14 cellular contexts compared by ENCODE assay signal in genomic region chr15:67161881-67162280, GRCh38.
DNase-seq lines count a peak whose midpoint lies in the region; ATAC-seq, FAIRE-seq and TF ChIP-seq lines count a peak whose summit lies in the region.
"Had no signal": no experiment of that assay in that cellular context is flagged by ENCODE, and none has a peak within 500 bp of the region (broad histone marks: within the 10 kb centered on the region; RNA-seq: fewer than 3 reads in every experiment).

No MANE protein-coding gene starts in this region.

- no peaks in the 10 kb centered on the region for H3K27me3 ChIP-seq in left ventricle myocardium inferior (ENCODE audit: low read depth)
- H3K27me3 ChIP-seq: SJSA1 had no signal

- H3K4me1 Mint-ChIP-seq in activated B cell treated with CpG ODN at 0.5 μM for 24 hours (peaks cover 69% of the 10 kb centered on the region), naive B cell (peaks cover 62 to 70% (median 63%) of the 10 kb centered on the region in 3 donors)

- peaks cover 13% of the 10 kb centered on the region for H3K36me3 ChIP-seq in left ventricle myocardium inferior
- H3K36me3 ChIP-seq: thoracic aorta had no signal

- WGBS in A549 (ENCODE audit: missing lambda C conversion rate): 96% methylated on average over 4 of the region's 4 CpGs

- H3K9me3 Mint-ChIP-seq in activated B cell treated with CpG ODN at 0.5 μM for 24 hours (no peaks in the 10 kb centered on the region), naive B cell (no peaks in the 10 kb centered on the region)
- H3K9me3 Mint-ChIP-seq: GM23338 had no signal

- H3K9me3 ChIP-seq in A549 (no peaks in the 10 kb centered on the region), left ventricle myocardium inferior (replicated peaks) (no peaks in the 10 kb centered on the region)
- H3K9me3 ChIP-seq: SJSA1, thoracic aorta had no signal

- intact Hi-C loops in activated B cell treated with CpG ODN at 0.5 μM for 24 hours (cut with micrococcal nuclease) (loop anchor here (2.0 to 5.0 kb wide), 2 partner anchors 13 to 80 kb away; no protein-coding TSS in a partner anchor), left ventricle myocardium inferior (cut with micrococcal nuclease) (no loop called here), Right ventricle myocardium inferior (cut with DNase I) (no loop called here)

- H3K27ac ChIP-seq in A549 (peak overlapping the region in 1 of 2 experiments; percentile 70; a peak in 4 of 6 replicates), left ventricle myocardium inferior (replicated peaks) (no peak overlapping the region)
- H3K27ac ChIP-seq: SJSA1, thoracic aorta had no signal

- no peak for DNase-seq in A549 (ENCODE audit: low read depth in 1 of 2, low spot score in 1 of 2)
- peak; percentile 29 for DNase-seq in COLO829 (ENCODE audit: low spot score)
- no peak for DNase-seq in activated B cell treated with CpG ODN at 0.5 μM for 24 hours
- DNase-seq in naive B cell: no peak
- DNase-seq in pons (ENCODE audit: low spot score): no peak
- DNase-seq in left ventricle myocardium inferior: no peak
- DNase-seq in Right ventricle myocardium inferior (ENCODE audit: missing footprints): no peak
- DNase-seq: aorta, DND-41, kidney glomerular epithelial cell had no signal

- FAIRE-seq in A549 (lab: Jason Lieb, UNC): no peak

- H3K4me3 ChIP-seq in A549 (no peak overlapping the region), left ventricle myocardium inferior (no peak overlapping the region)
- H3K4me3 ChIP-seq: GM23338, SJSA1, thoracic aorta had no signal

- no peak for TF ChIP-seq EP300 in A549 (IDR thresholded peaks at IDR 0.05)

- no peak for TF ChIP-seq POLR2A in A549 (IDR thresholded peaks at IDR 0.05; ENCODE audit: low read length)

- peaks cover 94% of the 10 kb centered on the region for H3K4me1 ChIP-seq in A549
- peaks cover 81% of the 10 kb centered on the region for H3K4me1 ChIP-seq in left ventricle myocardium inferior
- H3K4me1 ChIP-seq: SJSA1 had no signal

- ATAC-seq in A549: no peak; a peak in 1 of 6 replicates
- peak; percentile 50 for ATAC-seq in activated B cell treated with CpG ODN at 0.5 μM for 24 hours (ENCODE audit: low read depth)
- no peak for ATAC-seq in naive B cell (ENCODE audit: low read depth in 2 of 2)
- ATAC-seq in GM21381 (IDR thresholded peaks at IDR 0.05; ENCODE audit: unreplicated experiment): no peak
- ATAC-seq in Right ventricle myocardium inferior: no peak
- ATAC-seq: GM23338 had no signal

- H3K4me3 Mint-ChIP-seq in activated B cell treated with CpG ODN at 0.5 μM for 24 hours (no peak overlapping the region), naive B cell (peak overlapping the region in 2 of 8 donors; percentile 8 to 45)
- H3K4me3 Mint-ChIP-seq: GM23338 had no signal

- peak overlapping the region; percentile 63 for H3K27ac Mint-ChIP-seq in activated B cell treated with CpG ODN at 0.5 μM for 24 hours
- H3K27ac Mint-ChIP-seq in naive B cell: peak overlapping the region; percentile 74 to 91 (median 82)
- H3K27ac Mint-ChIP-seq: GM23338 had no signal

- H3K27me3 Mint-ChIP-seq in activated B cell treated with CpG ODN at 0.5 μM for 24 hours (no peaks in the 10 kb centered on the region), naive B cell (no peaks in the 10 kb centered on the region)

- TF ChIP-seq CTCF in A549 (IDR thresholded peaks at IDR 0.05): no peak
- TF ChIP-seq CTCF in activated B cell treated with CpG ODN at 0.5 μM for 24 hours (IDR thresholded peaks at IDR 0.05): no peak
- no peak for TF ChIP-seq CTCF in left ventricle myocardium inferior (IDR thresholded peaks at IDR 0.05; ENCODE audit: borderline replicate concordance)

- CTCF ChIA-PET in A549 (lab: Yijun Ruan, JAX) (interaction anchor here (1.0 to 2.2 kb wide), 6 partner anchors 16 to 272 kb away, joined by 3 to 8 read pairs (median 4); no protein-coding TSS in a partner anchor), activated B cell treated with CpG ODN at 0.5 μM for 24 hours (lab: Charles Lee) (no interaction called here)

- POLR2A ChIA-PET in A549 (lab: Yijun Ruan, JAX) (no interaction called here), activated B cell treated with CpG ODN at 0.5 μM for 24 hours (lab: Charles Lee) (interaction anchor here (0.8 to 1.7 kb wide), 6 partner anchors 13 to 130 kb away, joined by 3 to 5 read pairs (median 3); no protein-coding TSS in a partner anchor)

- TF ChIP-seq RAD21 in A549 (conservative IDR thresholded peaks at IDR 0.05 in 1 of 2, IDR thresholded peaks at IDR 0.05 in 1 of 2): no peak

- H3K36me3 Mint-ChIP-seq in activated B cell treated with CpG ODN at 0.5 μM for 24 hours (ENCODE audit: low read depth) (peaks cover 50% of the 10 kb centered on the region), naive B cell (peaks cover 0 to 11% of the 10 kb centered on the region in 2 donors)

- no peak overlapping the region for H3K4me2 ChIP-seq in A549
- H3K4me2 ChIP-seq: GM23338 had no signal

TF ChIP-seq in A549, 52 proteins besides CTCF, POLR2A, EP300 and RAD21:
- TF ChIP-seq E2F6 (IDR thresholded peaks at IDR 0.05; ENCODE audit: borderline replicate concordance, low read depth) (no peak), JUN (IDR thresholded peaks at IDR 0.05) (0 out of 5 replicates have a peak, but pooled peaks of 1 of the 2 experiments have one; percentile 8), MAFK (IDR thresholded peaks at IDR 0.05; ENCODE audit: partially characterized antibody) (peak; percentile 45), RNF2 (IDR thresholded peaks at IDR 0.05; ENCODE audit: borderline replicate concordance, low read depth) (no peak), HEYL (CRISPR knock-in tag; IDR thresholded peaks at IDR 0.05) (no peak), KDM1A (IDR thresholded peaks at IDR 0.05; ENCODE audit: low read depth) (no peak), KDM5A (IDR thresholded peaks at IDR 0.05) (no peak)
